In the genomic region with DNA sequence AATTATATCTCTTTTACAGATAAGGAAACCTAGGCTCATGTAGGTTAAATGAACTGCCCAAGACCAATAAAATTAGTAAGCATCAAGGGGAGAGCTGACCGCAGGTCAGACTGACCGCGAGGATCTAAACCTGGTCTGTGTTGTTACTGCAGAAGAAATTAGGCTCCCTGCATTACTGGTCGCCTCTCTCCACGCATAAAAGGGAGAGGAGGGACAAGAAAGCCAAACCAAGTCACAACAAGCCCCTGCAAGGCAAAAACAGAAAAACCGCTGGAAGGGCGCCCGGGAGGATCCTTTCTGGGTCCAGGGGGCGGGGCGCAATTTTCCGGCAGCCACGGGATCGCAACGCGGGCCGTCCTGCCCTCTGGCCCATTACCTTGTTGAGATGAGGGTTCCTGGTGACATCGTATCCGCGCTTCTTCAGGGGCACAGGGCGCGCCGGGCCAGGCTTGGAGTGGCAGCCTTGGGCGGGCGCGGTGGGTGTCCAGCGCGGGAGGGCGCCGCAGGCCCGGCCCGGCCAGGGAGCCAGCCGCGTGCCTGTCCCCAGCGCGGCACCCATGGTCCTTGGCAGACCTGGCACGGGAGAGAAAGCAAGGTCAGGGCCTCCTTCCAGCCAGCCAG, we compare ENCODE assay signal across 2 cellular contexts.
TF ChIP-seq lines count a peak whose summit lies in the region.

No MANE protein-coding gene starts in this region.

TF ChIP-seq in SK-N-SH, 30 proteins besides CTCF, POLR2A, EP300 and RAD21:
- TF ChIP-seq TAF1 (IDR thresholded peaks at IDR 0.05; ENCODE audit: borderline replicate concordance, low read depth, low read length) (peak; percentile 53; the same call in 1 of the 2 replicates), SMC3 (IDR thresholded peaks at IDR 0.05; ENCODE audit: low read depth, low read length) (0 out of 2 replicates have a peak, but pooled peaks have one; percentile 7), NFIC (IDR thresholded peaks at IDR 0.05; ENCODE audit: borderline replicate concordance) (peak; percentile 26; the same call in 1 of the 2 replicates)
- TF ChIP-seq, protein P1, sequence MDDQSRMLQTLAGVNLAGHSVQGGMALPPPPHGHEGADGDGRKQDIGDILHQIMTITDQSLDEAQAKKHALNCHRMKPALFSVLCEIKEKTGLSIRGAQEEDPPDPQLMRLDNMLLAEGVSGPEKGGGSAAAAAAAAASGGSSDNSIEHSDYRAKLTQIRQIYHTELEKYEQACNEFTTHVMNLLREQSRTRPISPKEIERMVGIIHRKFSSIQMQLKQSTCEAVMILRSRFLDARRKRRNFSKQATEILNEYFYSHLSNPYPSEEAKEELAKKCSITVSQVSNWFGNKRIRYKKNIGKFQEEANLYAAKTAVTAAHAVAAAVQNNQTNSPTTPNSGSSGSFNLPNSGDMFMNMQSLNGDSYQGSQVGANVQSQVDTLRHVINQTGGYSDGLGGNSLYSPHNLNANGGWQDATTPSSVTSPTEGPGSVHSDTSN (IDR thresholded peaks at IDR 0.05) = no peak

TF ChIP-seq in H1, 55 proteins besides CTCF, POLR2A, EP300 and RAD21:
- TF ChIP-seq RFX5 (IDR thresholded peaks at IDR 0.05; ENCODE audit: borderline replicate concordance, low read depth, low read length) (no peak), RBBP5 (IDR thresholded peaks at IDR 0.05; ENCODE audit: borderline replicate concordance, low read depth, low read length) (no peak), SP1 (IDR thresholded peaks at IDR 0.05; ENCODE audit: low read depth, low read length) (no peak), SUZ12 (IDR thresholded peaks at IDR 0.05; ENCODE audit: low read length) (no peak), TAF7 (optimal IDR thresholded peaks at IDR 0.05; ENCODE audit: borderline replicate concordance, low read depth, low read length) (no peak), GTF2F1 (IDR thresholded peaks at IDR 0.05; ENCODE audit: borderline replicate concordance, low read depth, low read length) (no peak), EZH2 (IDR thresholded peaks at IDR 0.05; ENCODE audit: low read depth, low read length, severe bottlenecking) (no peak), RNF2 (IDR thresholded peaks at IDR 0.05; ENCODE audit: borderline replicate concordance, low read depth, low read length, missing control alignments, poor library complexity, severe bottlenecking) (no peak), SAP30 (IDR thresholded peaks at IDR 0.05; ENCODE audit: insufficient read depth, insufficient replicate concordance, low read length) (no peak), PHF8 (conservative IDR thresholded peaks at IDR 0.05; ENCODE audit: low read depth, low read length) (no peak)
- TF ChIP-seq, protein P2, sequence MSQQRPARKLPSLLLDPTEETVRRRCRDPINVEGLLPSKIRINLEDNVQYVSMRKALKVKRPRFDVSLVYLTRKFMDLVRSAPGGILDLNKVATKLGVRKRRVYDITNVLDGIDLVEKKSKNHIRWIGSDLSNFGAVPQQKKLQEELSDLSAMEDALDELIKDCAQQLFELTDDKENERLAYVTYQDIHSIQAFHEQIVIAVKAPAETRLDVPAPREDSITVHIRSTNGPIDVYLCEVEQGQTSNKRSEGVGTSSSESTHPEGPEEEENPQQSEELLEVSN (IDR thresholded peaks at IDR 0.05) = no peak
TF ChIP-seq in H1: peak in this region for 0.
